18 cellular contexts compared by ENCODE assay signal in genomic region chr6:142731611-142732010, GRCh38.
DNase-seq lines count a peak whose midpoint lies in the region; ATAC-seq, FAIRE-seq and TF ChIP-seq lines count a peak whose summit lies in the region.
"Had no signal": no experiment of that assay in that cellular context is flagged by ENCODE, and none has a peak within 500 bp of the region (broad histone marks: within the 10 kb centered on the region; RNA-seq: fewer than 3 reads in every experiment).

No MANE protein-coding gene starts in this region.

- no peak overlapping the region for H3K4me3 ChIP-seq in keratinocyte (ENCODE audit: control insufficient read depth in 2 of 3, extremely low read depth in 1 of 3, insufficient read depth in 2 of 3, low read depth in 1 of 3, low read length in 3 of 3)
- H3K4me3 ChIP-seq: GM23248 had no signal

- DNase-seq in endothelial cell (ENCODE audit: low spot score) (no peak), epithelial cell of prostate (ENCODE audit: low read depth, low spot score) (peak; percentile 22), keratinocyte (ENCODE audit: low read depth, low spot score) (peak; percentile 11), NCI-H774 (lab: John Stamatoyannopoulos, UW) (no peak), NAMALWA (ENCODE audit: low spot score) (no peak)
- DNase-seq: C1 segment of cervical spinal cord; Caco-2; CD4-positive, alpha-beta memory T cell; DMS153; DND-41; GM23248; H7; HCEC 1CT had no signal

- FAIRE-seq in keratinocyte (lab: Jason Lieb, UNC), result no peak
- FAIRE-seq: G401.6, GM12892, GM19239, H1 had no signal

- no peak overlapping the region for H3K4me3 Mint-ChIP-seq in endothelial cell (ENCODE audit: unreplicated experiment)
- H3K4me3 Mint-ChIP-seq: CD4-positive, alpha-beta memory T cell had no signal

- no peaks in the 10 kb centered on the region for H3K36me3 ChIP-seq in keratinocyte (ENCODE audit: control insufficient read depth in 2 of 2, extremely low read depth in 1 of 2, insufficient read depth in 2 of 2, low read length in 2 of 2)

- H3K27ac ChIP-seq in epithelial cell of prostate (no peak overlapping the region), keratinocyte (ENCODE audit: control insufficient read depth, insufficient read depth, low read length) (no peak overlapping the region)
- H3K27ac ChIP-seq: GM23248 had no signal

- H3K4me2 ChIP-seq in keratinocyte (ENCODE audit: control insufficient read depth, extremely low read depth, insufficient read depth, low read depth, low read length), result no peak overlapping the region

- H3K27me3 Mint-ChIP-seq in endothelial cell (ENCODE audit: unreplicated experiment), result peaks cover 2% of the 10 kb centered on the region

- H3K79me2 ChIP-seq in keratinocyte (ENCODE audit: control insufficient read depth, insufficient read depth, low read length), result no peaks in the 10 kb centered on the region

- ATAC-seq in GM18502 (IDR thresholded peaks at IDR 0.05; ENCODE audit: poor library complexity, unreplicated experiment), result no peak

- peaks cover 4% of the 10 kb centered on the region for H3K36me3 Mint-ChIP-seq in endothelial cell (ENCODE audit: low read depth, unreplicated experiment)
- H3K36me3 Mint-ChIP-seq: CD4-positive, alpha-beta memory T cell had no signal

- no peak overlapping the region for H3K9ac ChIP-seq in keratinocyte (ENCODE audit: control insufficient read depth, extremely low read depth, insufficient read depth, low read length)
- H3K9ac ChIP-seq: GM23248 had no signal

- dilution Hi-C loops in keratinocyte (cut with MboI; ENCODE audit: extremely low pct_ligation_motif_present, low sequenced_read_pairs), result no loop called here

- H3K27me3 ChIP-seq in keratinocyte (ENCODE audit: control insufficient read depth, extremely low read depth, insufficient read depth, low read length), result no peaks in the 10 kb centered on the region

- no peaks in the 10 kb centered on the region for H4K20me1 ChIP-seq in keratinocyte (ENCODE audit: control insufficient read depth, extremely low read depth, insufficient read depth, low read length)

- peaks cover 57% of the 10 kb centered on the region for H3K4me1 Mint-ChIP-seq in endothelial cell (ENCODE audit: unreplicated experiment)

- TF ChIP-seq CTCF in endothelial cell (IDR thresholded peaks at IDR 0.05; ENCODE audit: unreplicated experiment) (no peak), keratinocyte (optimal IDR thresholded peaks at IDR 0.05 in 1 of 3, IDR thresholded peaks at IDR 0.05 in 1 of 3, conservative IDR thresholded peaks at IDR 0.05 in 1 of 3; ENCODE audit: extremely low read depth in 1 of 3, insufficient read depth in 2 of 3, low read length in 3 of 3) (no peak)

- no peaks in the 10 kb centered on the region for H3K9me3 ChIP-seq in keratinocyte (ENCODE audit: control insufficient read depth, low read depth, low read length)
- H3K9me3 ChIP-seq: Caco-2 had no signal

- H3K9me3 Mint-ChIP-seq in endothelial cell (ENCODE audit: unreplicated experiment), result no peaks in the 10 kb centered on the region

- H3K4me1 ChIP-seq in keratinocyte (ENCODE audit: control insufficient read depth, extremely low read depth, insufficient read depth, low read length), result peaks cover 8% of the 10 kb centered on the region

- peak overlapping the region; percentile 42 for H3K27ac Mint-ChIP-seq in endothelial cell (ENCODE audit: unreplicated experiment)
- H3K27ac Mint-ChIP-seq: CD4-positive, alpha-beta memory T cell had no signal

- no peak overlapping the region for H2AFZ ChIP-seq in keratinocyte (ENCODE audit: control insufficient read depth, low read length)
- H2AFZ ChIP-seq: GM23248 had no signal

- no peaks in the 10 kb centered on the region for H3K9me1 ChIP-seq in keratinocyte (ENCODE audit: control insufficient read depth, extremely low read depth, insufficient read depth, low read length)

Comparison
In these comparisons a context has a peak if more than half of its experiments do, and no peak if none do; other contexts are left out.
1. DNase-seq: peak in epithelial cell of prostate (single experiment) and keratinocyte (single experiment); none in endothelial cell (single experiment), NCI-H774 (single experiment) and NAMALWA (single experiment).